In genomic region chr11:11849127-11849746, GRCh38 we compare ENCODE assay signal across 8 cellular contexts. TPM values are rescaled to one million over a fixed set of nuclear protein-coding genes. Genes with fewer than 3 reads are reported as not detected.
DNase-seq lines count a peak whose midpoint lies in the region; ATAC-seq lines count a peak whose summit lies in the region.

No MANE protein-coding gene starts in this region.

- ATAC-seq in GM18858 (IDR thresholded peaks at IDR 0.05; ENCODE audit: unreplicated experiment) (peak; percentile 57), HG03045 (IDR thresholded peaks at IDR 0.05; ENCODE audit: unreplicated experiment) (peak; percentile 74)
- peak; percentile 83 for ATAC-seq in stimulated activated naive CD8-positive, alpha-beta T cell treated with anti-CD3 and anti-CD28 coated beads, Interleukin-15, Interleukin-2, amounts not matched to agents 100 U/mL and 50 U/mL, for 24 hours

- DNase-seq in AG20443 (ENCODE audit: low spot score): peak; percentile 35
- DNase-seq in NCI-H2227 treated with DMSO at 0.1 percent for 48 hours (lab: John Stamatoyannopoulos, UW): peak; percentile 78
- DNase-seq in activated CD4-positive, alpha-beta T cell treated with anti-CD3 and anti-CD28 coated beads for 48 hours: peak; percentile 72
- peak; percentile 49 for DNase-seq in effector CD4-positive, alpha-beta T cell
- peak; percentile 57 for DNase-seq in mucosa of gallbladder (ENCODE audit: low spot score)
- DNase-seq in stimulated activated naive CD8-positive, alpha-beta T cell treated with anti-CD3 and anti-CD28 coated beads, Interleukin-15, Interleukin-2, amounts not matched to agents 100 U/mL and 50 U/mL, for 24 hours: peak; percentile 63

RNA-seq across cellular contexts. Expression of gene USP47, which starts 7.5 kb away (rescaled TPM):
- 48.5 TPM for total RNA-seq in mucosa of gallbladder

Comparison
In these comparisons a context has a peak if more than half of its experiments do, and no peak if none do; other contexts are left out.
1. Peak in every context shown above with its lines: DNase-seq and ATAC-seq.